ENCODE assay signal across 1 cellular context in the genomic region with DNA sequence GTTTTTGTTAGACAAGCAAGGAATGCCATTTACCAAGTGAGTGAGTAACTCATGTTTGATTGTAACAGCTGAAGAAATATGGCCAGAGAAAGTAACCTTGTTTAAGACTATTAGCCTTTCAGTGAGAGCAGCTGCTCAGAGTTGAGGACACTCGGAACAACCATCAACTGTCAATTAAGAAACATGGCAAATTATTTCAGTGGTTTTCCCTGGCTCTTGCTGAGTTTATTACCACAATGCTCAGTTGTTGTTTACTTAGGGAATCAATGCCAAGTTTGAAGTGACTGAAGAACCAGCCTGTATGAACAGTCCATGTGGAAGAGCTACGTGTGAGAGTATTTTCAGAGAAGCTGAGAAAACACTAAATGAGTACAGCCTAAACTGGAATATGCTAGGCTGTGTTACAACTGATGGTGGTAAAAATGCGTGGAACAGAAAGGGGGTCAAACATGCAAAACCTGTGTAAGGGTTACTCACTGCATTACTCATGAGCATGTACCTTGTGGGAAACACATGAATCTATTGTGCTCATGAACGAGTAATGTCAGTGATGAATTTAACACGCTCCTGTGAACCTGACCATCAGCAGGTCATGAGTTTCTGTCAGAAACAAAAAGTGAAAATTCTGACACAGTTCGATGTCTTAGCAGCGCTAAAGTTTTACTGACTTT.
TF ChIP-seq lines count a peak whose summit lies in the region.

No MANE protein-coding gene starts in this region.

TF ChIP-seq in K562, 482 proteins besides CTCF, POLR2A, EP300 and RAD21 (continued from another document):
- TF ChIP-seq, protein P1, sequence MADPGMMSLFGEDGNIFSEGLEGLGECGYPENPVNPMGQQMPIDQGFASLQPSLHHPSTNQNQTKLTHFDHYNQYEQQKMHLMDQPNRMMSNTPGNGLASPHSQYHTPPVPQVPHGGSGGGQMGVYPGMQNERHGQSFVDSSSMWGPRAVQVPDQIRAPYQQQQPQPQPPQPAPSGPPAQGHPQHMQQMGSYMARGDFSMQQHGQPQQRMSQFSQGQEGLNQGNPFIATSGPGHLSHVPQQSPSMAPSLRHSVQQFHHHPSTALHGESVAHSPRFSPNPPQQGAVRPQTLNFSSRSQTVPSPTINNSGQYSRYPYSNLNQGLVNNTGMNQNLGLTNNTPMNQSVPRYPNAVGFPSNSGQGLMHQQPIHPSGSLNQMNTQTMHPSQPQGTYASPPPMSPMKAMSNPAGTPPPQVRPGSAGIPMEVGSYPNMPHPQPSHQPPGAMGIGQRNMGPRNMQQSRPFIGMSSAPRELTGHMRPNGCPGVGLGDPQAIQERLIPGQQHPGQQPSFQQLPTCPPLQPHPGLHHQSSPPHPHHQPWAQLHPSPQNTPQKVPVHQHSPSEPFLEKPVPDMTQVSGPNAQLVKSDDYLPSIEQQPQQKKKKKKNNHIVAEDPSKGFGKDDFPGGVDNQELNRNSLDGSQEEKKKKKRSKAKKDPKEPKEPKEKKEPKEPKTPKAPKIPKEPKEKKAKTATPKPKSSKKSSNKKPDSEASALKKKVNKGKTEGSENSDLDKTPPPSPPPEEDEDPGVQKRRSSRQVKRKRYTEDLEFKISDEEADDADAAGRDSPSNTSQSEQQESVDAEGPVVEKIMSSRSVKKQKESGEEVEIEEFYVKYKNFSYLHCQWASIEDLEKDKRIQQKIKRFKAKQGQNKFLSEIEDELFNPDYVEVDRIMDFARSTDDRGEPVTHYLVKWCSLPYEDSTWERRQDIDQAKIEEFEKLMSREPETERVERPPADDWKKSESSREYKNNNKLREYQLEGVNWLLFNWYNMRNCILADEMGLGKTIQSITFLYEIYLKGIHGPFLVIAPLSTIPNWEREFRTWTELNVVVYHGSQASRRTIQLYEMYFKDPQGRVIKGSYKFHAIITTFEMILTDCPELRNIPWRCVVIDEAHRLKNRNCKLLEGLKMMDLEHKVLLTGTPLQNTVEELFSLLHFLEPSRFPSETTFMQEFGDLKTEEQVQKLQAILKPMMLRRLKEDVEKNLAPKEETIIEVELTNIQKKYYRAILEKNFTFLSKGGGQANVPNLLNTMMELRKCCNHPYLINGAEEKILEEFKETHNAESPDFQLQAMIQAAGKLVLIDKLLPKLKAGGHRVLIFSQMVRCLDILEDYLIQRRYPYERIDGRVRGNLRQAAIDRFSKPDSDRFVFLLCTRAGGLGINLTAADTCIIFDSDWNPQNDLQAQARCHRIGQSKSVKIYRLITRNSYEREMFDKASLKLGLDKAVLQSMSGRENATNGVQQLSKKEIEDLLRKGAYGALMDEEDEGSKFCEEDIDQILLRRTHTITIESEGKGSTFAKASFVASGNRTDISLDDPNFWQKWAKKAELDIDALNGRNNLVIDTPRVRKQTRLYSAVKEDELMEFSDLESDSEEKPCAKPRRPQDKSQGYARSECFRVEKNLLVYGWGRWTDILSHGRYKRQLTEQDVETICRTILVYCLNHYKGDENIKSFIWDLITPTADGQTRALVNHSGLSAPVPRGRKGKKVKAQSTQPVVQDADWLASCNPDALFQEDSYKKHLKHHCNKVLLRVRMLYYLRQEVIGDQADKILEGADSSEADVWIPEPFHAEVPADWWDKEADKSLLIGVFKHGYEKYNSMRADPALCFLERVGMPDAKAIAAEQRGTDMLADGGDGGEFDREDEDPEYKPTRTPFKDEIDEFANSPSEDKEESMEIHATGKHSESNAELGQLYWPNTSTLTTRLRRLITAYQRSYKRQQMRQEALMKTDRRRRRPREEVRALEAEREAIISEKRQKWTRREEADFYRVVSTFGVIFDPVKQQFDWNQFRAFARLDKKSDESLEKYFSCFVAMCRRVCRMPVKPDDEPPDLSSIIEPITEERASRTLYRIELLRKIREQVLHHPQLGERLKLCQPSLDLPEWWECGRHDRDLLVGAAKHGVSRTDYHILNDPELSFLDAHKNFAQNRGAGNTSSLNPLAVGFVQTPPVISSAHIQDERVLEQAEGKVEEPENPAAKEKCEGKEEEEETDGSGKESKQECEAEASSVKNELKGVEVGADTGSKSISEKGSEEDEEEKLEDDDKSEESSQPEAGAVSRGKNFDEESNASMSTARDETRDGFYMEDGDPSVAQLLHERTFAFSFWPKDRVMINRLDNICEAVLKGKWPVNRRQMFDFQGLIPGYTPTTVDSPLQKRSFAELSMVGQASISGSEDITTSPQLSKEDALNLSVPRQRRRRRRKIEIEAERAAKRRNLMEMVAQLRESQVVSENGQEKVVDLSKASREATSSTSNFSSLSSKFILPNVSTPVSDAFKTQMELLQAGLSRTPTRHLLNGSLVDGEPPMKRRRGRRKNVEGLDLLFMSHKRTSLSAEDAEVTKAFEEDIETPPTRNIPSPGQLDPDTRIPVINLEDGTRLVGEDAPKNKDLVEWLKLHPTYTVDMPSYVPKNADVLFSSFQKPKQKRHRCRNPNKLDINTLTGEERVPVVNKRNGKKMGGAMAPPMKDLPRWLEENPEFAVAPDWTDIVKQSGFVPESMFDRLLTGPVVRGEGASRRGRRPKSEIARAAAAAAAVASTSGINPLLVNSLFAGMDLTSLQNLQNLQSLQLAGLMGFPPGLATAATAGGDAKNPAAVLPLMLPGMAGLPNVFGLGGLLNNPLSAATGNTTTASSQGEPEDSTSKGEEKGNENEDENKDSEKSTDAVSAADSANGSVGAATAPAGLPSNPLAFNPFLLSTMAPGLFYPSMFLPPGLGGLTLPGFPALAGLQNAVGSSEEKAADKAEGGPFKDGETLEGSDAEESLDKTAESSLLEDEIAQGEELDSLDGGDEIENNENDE (IDR thresholded peaks at IDR 0.05; ENCODE audit: low read depth, low read length): no peak
- TF ChIP-seq JUND (IDR thresholded peaks at IDR 0.05; ENCODE audit: borderline replicate concordance, low read depth, low read length): no peak
- TF ChIP-seq JUND (tag; IDR thresholded peaks at IDR 0.05; ENCODE audit: borderline replicate concordance, low read depth, low read length): no peak
- TF ChIP-seq NFE2L1 (tag; IDR thresholded peaks at IDR 0.05; ENCODE audit: borderline replicate concordance, low read depth): no peak
- no peak for TF ChIP-seq SMARCB1 (IDR thresholded peaks at IDR 0.05; ENCODE audit: insufficient read length, low read depth)
- TF ChIP-seq NFXL1 (CRISPR knock-in tag; IDR thresholded peaks at IDR 0.05): no peak
- TF ChIP-seq FOXA3 (CRISPR knock-in tag; conservative IDR thresholded peaks at IDR 0.05 in 1 of 2, IDR thresholded peaks at IDR 0.05 in 1 of 2): peak; percentile 75 to 91; a peak in 3 of 4 replicates
- no peak for TF ChIP-seq BCL6 (CRISPR knock-in tag; IDR thresholded peaks at IDR 0.05)
